Comparison of ENCODE assay signal across 9 cellular contexts in the genomic region with DNA sequence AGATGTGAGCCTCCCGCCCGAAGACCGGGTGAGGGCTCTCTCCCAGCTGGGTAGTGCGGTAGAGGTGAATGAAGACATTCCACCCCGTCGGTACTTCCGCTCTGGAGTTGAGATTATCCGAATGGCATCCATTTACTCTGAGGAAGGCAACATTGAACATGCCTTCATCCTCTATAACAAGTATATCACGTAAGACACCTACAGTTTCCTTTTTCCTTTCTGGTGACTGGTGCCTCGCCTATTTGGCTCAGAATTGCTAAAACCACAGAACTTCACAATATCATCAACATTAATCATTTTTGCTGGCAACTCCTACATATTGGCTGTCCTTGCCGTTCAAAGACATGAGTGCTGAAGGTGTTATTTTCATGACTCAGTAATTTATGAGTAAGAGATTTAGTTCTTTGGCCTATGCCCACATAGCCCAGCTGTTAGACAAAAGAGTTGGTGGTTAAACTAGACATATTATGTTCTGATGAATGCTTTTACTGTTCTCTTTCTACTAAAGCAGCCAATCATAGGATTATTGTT. TPM values are rescaled to one million over a fixed set of nuclear protein-coding genes. Genes with fewer than 3 reads are reported as not detected.
DNase-seq lines count a peak whose midpoint lies in the region; ATAC-seq, FAIRE-seq and TF ChIP-seq lines count a peak whose summit lies in the region.
"Had no signal": no experiment of that assay in that cellular context is flagged by ENCODE, and none has a peak within 500 bp of the region (broad histone marks: within the 10 kb centered on the region; RNA-seq: fewer than 3 reads in every experiment).

No MANE protein-coding gene starts in this region.

- peaks cover 33 to 58% (median 49%) of the 10 kb centered on the region in 4 donors for H3K4me1 Mint-ChIP-seq in CD4-positive, CD25-positive, alpha-beta regulatory T cell

- TF ChIP-seq CTCF in OCI-LY7 (conservative IDR thresholded peaks at IDR 0.05; ENCODE audit: low read length) (no peak), bronchial epithelial cell (IDR thresholded peaks at IDR 0.05; ENCODE audit: insufficient read depth, low read length, severe bottlenecking) (no peak), heart right ventricle (IDR thresholded peaks at IDR 0.05) (no peak)

- CTCF ChIA-PET in OCI-LY7 (lab: Charles Lee; ENCODE audit: unreplicated experiment): no interaction called here

- 0 out of 2 replicates have a peak overlapping the region, but pooled peaks have one; percentile 89 for H3K4me2 ChIP-seq in OCI-LY7 (ENCODE audit: low read length)

- BruUV-seq in OCI-LY7 (replicated peaks; lab: Mats Ljungman, UMichigan): no TSS peak

- peak overlapping the region; percentile 97 for H3K4me3 ChIP-seq in CD4-positive, CD25-positive, alpha-beta regulatory T cell (ENCODE audit: low read depth, low read length)
- H3K4me3 ChIP-seq in OCI-LY7 (ENCODE audit: low read depth, low read length, poor library complexity, severe bottlenecking): no peak overlapping the region
- no peak overlapping the region for H3K4me3 ChIP-seq in bronchial epithelial cell (ENCODE audit: low read depth, low read length)
- H3K4me3 ChIP-seq in heart right ventricle: no peak overlapping the region

- peaks cover 0 to 1% (median 0%) of the 10 kb centered on the region in 7 donors for H3K9me3 Mint-ChIP-seq in CD4-positive, CD25-positive, alpha-beta regulatory T cell

- FAIRE-seq in bronchial epithelial cell (lab: Jason Lieb, UNC): no peak

- peak in 1 of 2 donors; percentile 21 for ATAC-seq in CD4-positive, CD25-positive, alpha-beta regulatory T cell (ENCODE audit: low read depth in 2 of 2)
- no peak for ATAC-seq in HG02870 (IDR thresholded peaks at IDR 0.05; ENCODE audit: unreplicated experiment)
- no peak for ATAC-seq in heart right ventricle

- WGBS in heart right ventricle, 2 donors: 89% methylated on average over 11 of the region's 11 CpGs

- H2AFZ ChIP-seq in OCI-LY7 (ENCODE audit: low read length): no peak overlapping the region

- H3K27me3 ChIP-seq in CD4-positive, CD25-positive, alpha-beta regulatory T cell (ENCODE audit: control insufficient read depth, insufficient read depth, low read length): no peaks in the 10 kb centered on the region
- no peaks in the 10 kb centered on the region for H3K27me3 ChIP-seq in bronchial epithelial cell (ENCODE audit: control insufficient read depth, insufficient read depth, low read length)
- H3K27me3 ChIP-seq in heart right ventricle: no peaks in the 10 kb centered on the region

- H3K27ac ChIP-seq in CD4-positive, CD25-positive, alpha-beta regulatory T cell (ENCODE audit: insufficient read depth, low read length, poor library complexity, severe bottlenecking): peak overlapping the region; percentile 97
- H3K27ac ChIP-seq in OCI-LY7 (ENCODE audit: low read depth, low read length, poor library complexity, severe bottlenecking) (no peak overlapping the region), heart right ventricle (peak overlapping the region in 1 of 10 donors; percentile 44)

- H3K36me3 Mint-ChIP-seq in CD4-positive, CD25-positive, alpha-beta regulatory T cell: peaks cover 19% of the 10 kb centered on the region

- intact Hi-C loops in OCI-LY7 (cut with micrococcal nuclease; ENCODE audit: unreplicated experiment) (no loop called here), heart right ventricle (cut with DNase I) (loop anchor here in 1 of 10 donors (10.0 kb wide), 1 partner anchor 94 kb away; the partner anchor contains the start of gene DGUOK)

- peaks cover 30% of the 10 kb centered on the region for H3K4me1 ChIP-seq in CD4-positive, CD25-positive, alpha-beta regulatory T cell (ENCODE audit: control insufficient read depth, insufficient read depth, low read length, poor library complexity, severe bottlenecking)
- H3K4me1 ChIP-seq in OCI-LY7 (ENCODE audit: insufficient read depth, low read length, poor library complexity, severe bottlenecking) (peaks cover 33% of the 10 kb centered on the region), heart right ventricle (peaks cover 0 to 41% (median 24%) of the 10 kb centered on the region in 9 donors)

- DNase-seq in CD4-positive, CD25-positive, alpha-beta regulatory T cell: peak in 1 of 3 donors; percentile 67
- no peak for DNase-seq in OCI-LY7 (ENCODE audit: low spot score)
- DNase-seq in bronchial epithelial cell (ENCODE audit: low read depth): peak; percentile 99
- peak; percentile 89 for DNase-seq in non-pigmented ciliary epithelial cell (ENCODE audit: low read depth)
- DNase-seq in DMS53 treated with DMSO at 0.1 percent for 48 hours (lab: John Stamatoyannopoulos, UW; ENCODE audit: unreplicated experiment): no peak
- no peak for DNase-seq in heart right ventricle
- no peak for DNase-seq in NCI-H1694 treated with DMSO at 0.1 percent for 48 hours (lab: John Stamatoyannopoulos, UW)
- DNase-seq: NCI-H146 had no signal

- H3K79me2 ChIP-seq in OCI-LY7 (ENCODE audit: insufficient read depth, low read depth, low read length): peaks cover 12% of the 10 kb centered on the region; the same call in 1 of the 2 replicates

- no peaks in the 10 kb centered on the region for H3K9me2 ChIP-seq in OCI-LY7 (ENCODE audit: insufficient read depth, low read length)

- POLR2A ChIA-PET in OCI-LY7 (lab: Charles Lee): interaction anchor here (1.3 kb wide), 1 partner anchor 593 kb away, joined by 3 read pairs; no protein-coding TSS in a partner anchor

- peaks cover 9% of the 10 kb centered on the region; the same call in 1 of the 2 replicates for H4K20me1 ChIP-seq in OCI-LY7 (ENCODE audit: insufficient read depth, low read length)

- no peaks in the 10 kb centered on the region for H3K9me3 ChIP-seq in CD4-positive, CD25-positive, alpha-beta regulatory T cell (ENCODE audit: control insufficient read depth in 2 of 2, low read length in 2 of 2)
- H3K9me3 ChIP-seq in OCI-LY7 (ENCODE audit: low read length): 0 out of 2 replicates have a peak, but pooled peaks cover 4% of the 10 kb centered on the region
- no peaks in the 10 kb centered on the region for H3K9me3 ChIP-seq in heart right ventricle

- H3K27ac Mint-ChIP-seq in CD4-positive, CD25-positive, alpha-beta regulatory T cell: peak overlapping the region; percentile 35 to 97 (median 79)

- peak overlapping the region; percentile 94 to 99 (median 96) for H3K4me3 Mint-ChIP-seq in CD4-positive, CD25-positive, alpha-beta regulatory T cell

- H3K27me3 Mint-ChIP-seq in CD4-positive, CD25-positive, alpha-beta regulatory T cell: no peaks in the 10 kb centered on the region

- peaks cover 26% of the 10 kb centered on the region for H3K36me3 ChIP-seq in CD4-positive, CD25-positive, alpha-beta regulatory T cell (ENCODE audit: control insufficient read depth, insufficient read depth, low read length)
- H3K36me3 ChIP-seq in OCI-LY7 (ENCODE audit: insufficient read depth, low read length): peaks cover 42% of the 10 kb centered on the region
- H3K36me3 ChIP-seq in bronchial epithelial cell (ENCODE audit: control insufficient read depth, insufficient read depth, low read length): peaks cover 3% of the 10 kb centered on the region
- H3K36me3 ChIP-seq in heart right ventricle: peaks cover 0 to 53% (median 0%) of the 10 kb centered on the region in 9 donors

RNA-seq across cellular contexts. Expression of gene STAMBP, which starts 2.2 kb away (rescaled TPM):
- total RNA-seq in CD4-positive, CD25-positive, alpha-beta regulatory T cell: 32.9 TPM
- 10 to 100 TPM; 44.9 to 66.4 (median 50.0) TPM for polyA plus RNA-seq in CD4-positive, CD25-positive, alpha-beta regulatory T cell
- 23.4 and 27.2 TPM in 2 replicates for total RNA-seq in OCI-LY7 (2014; rRNA removed; shearing (Covaris generic))
- total RNA-seq in OCI-LY7 (2022) (43.7 and 49.0 TPM in 2 replicates), bronchial epithelial cell (24.0 and 36.4 TPM in 2 replicates), heart right ventricle (10 to 100 TPM; 24.6 to 37.5 (median 33.0) TPM)
- polyA plus RNA-seq in heart right ventricle: 10 to 100 TPM; 12.1 to 24.4 TPM

RNA-seq across cellular contexts. Expression of gene C2orf78, which starts 47.0 kb away (rescaled TPM):
- not detected for total RNA-seq in CD4-positive, CD25-positive, alpha-beta regulatory T cell
- not detected for polyA plus RNA-seq in CD4-positive, CD25-positive, alpha-beta regulatory T cell
- not detected in 2 replicates for total RNA-seq in OCI-LY7 (2014; rRNA removed; shearing (Covaris generic))
- total RNA-seq in OCI-LY7 (2022): not detected in 2 replicates
- not detected in 2 replicates for total RNA-seq in bronchial epithelial cell
- not detected for total RNA-seq in heart right ventricle
- not detected for polyA plus RNA-seq in heart right ventricle

RNA-seq across cellular contexts. Expression of gene DUSP11, which starts 51.0 kb away (rescaled TPM):
- 51.7 TPM for total RNA-seq in CD4-positive, CD25-positive, alpha-beta regulatory T cell
- 10 to 100 TPM; 61.7 to 90.3 (median 82.2) TPM for polyA plus RNA-seq in CD4-positive, CD25-positive, alpha-beta regulatory T cell
- total RNA-seq in OCI-LY7 (2014; rRNA removed; shearing (Covaris generic)): 33.9 and 40.9 TPM in 2 replicates
- 25.0 and 28.1 TPM in 2 replicates for total RNA-seq in OCI-LY7 (2022)
- 28.4 and 35.2 TPM in 2 replicates for total RNA-seq in bronchial epithelial cell
- 10 to 100 TPM in 7 of 10 donors, 1 to 10 TPM in 3; 9.2 to 11.6 (median 10.8) TPM for total RNA-seq in heart right ventricle
- polyA plus RNA-seq in heart right ventricle: 10 to 100 TPM in 1 of 2 donors, 1 to 10 TPM in 1; 7.9 to 12.9 TPM

Comparison
In these comparisons a context has a peak if more than half of its experiments do, and no peak if none do; other contexts are left out.
1. DNase-seq: peak in bronchial epithelial cell (single experiment) and non-pigmented ciliary epithelial cell (single experiment); none in OCI-LY7 (single experiment), DMS53 treated with DMSO at 0.1 percent for 48 hours (single experiment), heart right ventricle (0 of 2) and NCI-H1694 treated with DMSO at 0.1 percent for 48 hours (single experiment).